8 cellular contexts compared by ENCODE assay signal in the genomic region with DNA sequence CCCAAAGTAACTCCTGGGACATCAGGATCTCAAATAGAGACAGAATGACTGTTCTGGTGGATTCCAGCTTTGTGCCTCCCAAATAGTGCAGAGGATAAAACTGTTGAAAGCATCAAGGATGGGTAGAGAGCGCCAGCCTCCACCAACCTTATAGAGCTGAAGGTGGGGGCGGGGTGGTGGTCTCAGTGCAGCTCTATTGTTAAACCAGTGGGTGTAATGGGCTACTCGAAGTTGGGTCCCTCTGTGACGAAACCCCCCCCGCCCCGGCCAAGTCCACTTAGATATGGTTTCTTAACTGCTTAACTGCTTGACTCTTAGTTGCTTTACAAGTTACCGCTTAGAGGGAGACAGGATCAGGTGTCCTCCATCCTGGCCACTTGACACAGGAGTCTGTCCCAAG. TPM values are rescaled to one million over a fixed set of nuclear protein-coding genes. Genes with fewer than 3 reads are reported as not detected.
DNase-seq lines count a peak whose midpoint lies in the region; ATAC-seq and TF ChIP-seq lines count a peak whose summit lies in the region.

No MANE protein-coding gene starts in this region.

- ATAC-seq in right lobe of liver = no peak

- H3K4me1 ChIP-seq in ascending aorta (peaks cover 5 to 6% of the 10 kb centered on the region in 2 donors), right lobe of liver (peaks cover 0 to 22% (median 6%) of the 10 kb centered on the region in 4 donors), transverse colon (peaks cover 8 to 20% (median 20%) of the 10 kb centered on the region in 4 donors)

- TF ChIP-seq CTCF in ascending aorta (IDR thresholded peaks at IDR 0.05) (no peak), right lobe of liver (IDR thresholded peaks at IDR 0.05) (no peak), transverse colon (IDR thresholded peaks at IDR 0.05) (no peak)

- H3K4me3 Mint-ChIP-seq in activated T-cell treated with anti-CD3 and anti-CD28 coated beads, Interleukin-2, amount 50 U/mL, for 24 hours = peak overlapping the region; percentile 90

- in situ Hi-C loops in transverse colon (cut with MboI; ENCODE audit: low pct_ligation_motif_present in 1 of 4, low pct_unique_long_range_greater_than_20kb in 1 of 4, low sequenced_read_pairs in 3 of 4) = loop anchor here in 2 of 4 donors (25.0 kb wide), 2 partner anchors 162 to 337 kb away; no protein-coding TSS in a partner anchor

- H3K36me3 ChIP-seq in ascending aorta (peaks cover 35 to 51% of the 10 kb centered on the region in 2 donors), right lobe of liver (peaks cover 5 to 37% (median 17%) of the 10 kb centered on the region in 4 donors), transverse colon (peaks cover 0 to 30% (median 15%) of the 10 kb centered on the region in 4 donors)

- H3K4me1 Mint-ChIP-seq in activated T-cell treated with anti-CD3 and anti-CD28 coated beads, Interleukin-2, amount 50 U/mL, for 24 hours (ENCODE audit: low read depth) = peaks cover 44% of the 10 kb centered on the region

- TF ChIP-seq EP300 in transverse colon (IDR thresholded peaks at IDR 0.05; ENCODE audit: low read depth) = no peak

- TF ChIP-seq POLR2A in right lobe of liver (IDR thresholded peaks at IDR 0.05) (no peak), transverse colon (IDR thresholded peaks at IDR 0.05) (no peak)

- DNase-seq in activated T-cell treated with anti-CD3 and anti-CD28 coated beads, Interleukin-2, amount 50 U/mL, for 24 hours = no peak
- DNase-seq in activated T-cell treated with anti-CD3 and anti-CD28 coated beads, Interleukin-2, amount 50 U/mL, for 48 hours = no peak
- DNase-seq in ascending aorta (ENCODE audit: low spot score in 2 of 2) (no peak), right lobe of liver (no peak), transverse colon (no peak), NCI-H1930 (lab: John Stamatoyannopoulos, UW) (no peak), DMS153 treated with DMSO at 0.1 percent for 48 hours (lab: John Stamatoyannopoulos, UW; ENCODE audit: unreplicated experiment) (no peak), NCI-H1436 (lab: John Stamatoyannopoulos, UW) (no peak)

- H3K9me3 Mint-ChIP-seq in activated T-cell treated with anti-CD3 and anti-CD28 coated beads, Interleukin-2, amount 50 U/mL, for 24 hours = peaks cover 4% of the 10 kb centered on the region

- H3K27ac ChIP-seq in ascending aorta (peak overlapping the region; percentile 84 to 85), right lobe of liver (peak overlapping the region in 1 of 3 donors; percentile 68), transverse colon (peak overlapping the region; percentile 85 to 89 (median 88))

- H3K4me3 ChIP-seq in ascending aorta (peak overlapping the region; percentile 99 to 100), right lobe of liver (peak overlapping the region; percentile 85 to 99 (median 89)), transverse colon (peak overlapping the region; percentile 90 to 99 (median 96))

- no peaks in the 10 kb centered on the region for H3K9me3 ChIP-seq in ascending aorta
- H3K9me3 ChIP-seq in right lobe of liver = no peaks in the 10 kb centered on the region
- no peaks in the 10 kb centered on the region for H3K9me3 ChIP-seq in transverse colon

- H3K27me3 Mint-ChIP-seq in activated T-cell treated with anti-CD3 and anti-CD28 coated beads, Interleukin-2, amount 50 U/mL, for 24 hours = no peaks in the 10 kb centered on the region

- WGBS in right lobe of liver (ENCODE audit: insufficient coverage, low coverage, low lambda C conversion rate, missing lambda C conversion rate) = 75% methylated on average over 1 of the region's 7 CpGs
- WGBS in transverse colon (ENCODE audit: low coverage in 1 of 2), 2 donors = 21% methylated on average over 7 of the region's 7 CpGs; no CpG with 5 or more reads in 1 of the 2 donors

- peaks cover 68% of the 10 kb centered on the region for H3K36me3 Mint-ChIP-seq in activated T-cell treated with anti-CD3 and anti-CD28 coated beads, Interleukin-2, amount 50 U/mL, for 24 hours (ENCODE audit: low read depth)

- H3K27me3 ChIP-seq in ascending aorta (no peaks in the 10 kb centered on the region), right lobe of liver (no peaks in the 10 kb centered on the region), transverse colon (no peaks in the 10 kb centered on the region)

- intact Hi-C loops in ascending aorta (cut with DNase I) (loop anchor here (2.0 kb wide), 1 partner anchor 23 kb away; a partner anchor contains a TSS), right lobe of liver (cut with DNase I) (loop anchor here in 1 of 2 donors (10.0 kb wide), 1 partner anchor 329 kb away; no protein-coding TSS in a partner anchor), transverse colon (cut with DNase I; ENCODE audit: low total_unique reads) (no loop called here)

- peak overlapping the region; percentile 93 for H3K27ac Mint-ChIP-seq in activated T-cell treated with anti-CD3 and anti-CD28 coated beads, Interleukin-2, amount 50 U/mL, for 24 hours

RNA-seq across cellular contexts. Expression of a gene that starts 22.7 kb away (rescaled TPM):
- 25.8 TPM for total RNA-seq in ascending aorta
- 10 to 100 TPM; 20.1 to 40.9 (median 28.7) TPM for total RNA-seq in right lobe of liver
- 10 to 100 TPM; 31.0 to 52.3 (median 47.9) TPM for total RNA-seq in transverse colon

RNA-seq across cellular contexts. Expression of a gene that starts 43.9 kb away (rescaled TPM):
- total RNA-seq in ascending aorta = 24.8 TPM
- total RNA-seq in right lobe of liver = 10 to 100 TPM; 15.6 to 32.0 (median 24.1) TPM
- total RNA-seq in transverse colon = 10 to 100 TPM; 21.3 to 70.8 (median 45.0) TPM
